ENCODE assay signal across 32 cellular contexts in the genomic region with DNA sequence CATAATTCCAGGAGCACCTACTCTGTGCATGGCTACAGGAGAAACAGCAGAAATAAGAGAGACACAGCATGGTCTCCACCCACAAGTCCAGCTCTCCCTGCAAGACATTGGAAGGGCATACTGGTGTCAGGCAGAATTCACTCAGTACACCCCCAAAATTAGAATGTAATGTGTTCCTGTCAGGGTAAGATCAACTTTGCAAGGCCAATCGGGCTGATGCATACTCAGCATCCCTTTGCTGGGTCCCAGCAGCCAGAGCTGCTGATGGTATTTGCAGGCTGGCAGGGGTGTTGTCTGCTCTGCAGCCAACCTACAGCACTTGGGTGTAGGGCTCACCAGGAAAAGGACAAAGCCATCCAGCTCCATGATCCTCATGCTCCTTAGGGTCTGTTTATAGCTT.
"Had no signal": no experiment of that assay in that cellular context is flagged by ENCODE, and none has a peak within 500 bp of the region (broad histone marks: within the 10 kb centered on the region; RNA-seq: fewer than 3 reads in every experiment).

No MANE protein-coding gene starts in this region.

- H3K36me3 ChIP-seq: adrenal gland, ascending aorta, brain microvascular endothelial cell, breast epithelium, cardiac muscle cell had no signal

- FAIRE-seq: bronchial epithelial cell had no signal

- ATAC-seq: activated naive CD4-positive, alpha-beta T cell treated with anti-CD3 and anti-CD28 coated beads, Interleukin-2, amount 50 U/mL, for 72 hours; activated naive CD8-positive, alpha-beta T cell treated with anti-CD3 and anti-CD28 coated beads, Interleukin-2, amount 50 U/mL, for 24 hours; activated T-cell treated with anti-CD3 and anti-CD28 coated beads, Interleukin-2, amount 50 U/mL, for 4 hours; activated T-cell treated with anti-CD3 and anti-CD28 coated beads, Interleukin-2, amount 50 U/mL, for 72 hours; activated T-helper 17 cell treated with anti-CD3 and anti-CD28 coated beads, Interleukin-2, amount 50 U/mL, for 72 hours; body of pancreas had no signal

- H3K27ac ChIP-seq: adrenal gland, ascending aorta, body of pancreas, brain microvascular endothelial cell, breast epithelium, cardiac muscle cell had no signal

- H3K27me3 ChIP-seq: adrenal gland, ascending aorta, body of pancreas, brain microvascular endothelial cell, breast epithelium, cardiac muscle cell had no signal

- H3K4me1 ChIP-seq: adrenal gland, ascending aorta, body of pancreas, breast epithelium had no signal

- DNase-seq: activated effector memory CD4-positive, alpha-beta T cell treated with anti-CD3 and anti-CD28 coated beads, Interleukin-2, amount 50 U/mL, for 16 hours; activated effector memory CD4-positive, alpha-beta T cell treated with Interleukin-2 at 50 U/mL for 16 hours; activated gamma-delta T cell; activated gamma-delta T cell treated with Interleukin-2 at 50 U/mL for 16 hours; activated naive CD4-positive, alpha-beta T cell; activated naive CD4-positive, alpha-beta T cell treated with anti-CD3 and anti-CD28 coated beads for 36 hours; activated naive CD4-positive, alpha-beta T cell treated with anti-CD3 and anti-CD28 coated beads, Interleukin-2, amount 10 ng/mL, durations not matched to agents 7 days and 5 days; activated naive CD4-positive, alpha-beta T cell treated with anti-CD3 and anti-CD28 coated beads, Interleukin-2, amount 50 U/mL, for 16 hours; activated naive CD4-positive, alpha-beta T cell treated with Interleukin-2 at 50 U/mL for 16 hours; activated naive CD8-positive, alpha-beta T cell treated with anti-CD3 and anti-CD28 coated beads for 36 hours; activated naive CD8-positive, alpha-beta T cell treated with anti-CD3 and anti-CD28 coated beads, Interleukin-2, amount 10 ng/mL, durations not matched to agents 7 days and 5 days; activated naive CD8-positive, alpha-beta T cell treated with anti-CD3 and anti-CD28 coated beads, Interleukin-2, amount 50 U/mL, for 24 hours; activated T-cell treated with anti-CD3 and anti-CD28 coated beads, Interleukin-2, amount 50 U/mL, for 1 hour; activated T-cell treated with anti-CD3 and anti-CD28 coated beads, Interleukin-2, amount 50 U/mL, for 24 hours; activated T-cell treated with anti-CD3 and anti-CD28 coated beads, Interleukin-2, amount 50 U/mL, for 4 hours; activated T-cell treated with anti-CD3 and anti-CD28 coated beads, Interleukin-2, amount 50 U/mL, for 48 hours; activated T-cell treated with anti-CD3 and anti-CD28 coated beads, Interleukin-2, amount 50 U/mL, for 72 hours; adrenal gland; amniotic stem cell; amygdala; aorta; body of pancreas; brain microvascular endothelial cell; caudate nucleus; central memory CD4-positive, alpha-beta T cell; cerebellar nuclear complex had no signal

- H3K9me3 ChIP-seq: adrenal gland, ascending aorta, body of pancreas had no signal

- H3K4me3 ChIP-seq: adrenal gland, ascending aorta, body of pancreas, breast epithelium, cardiac muscle cell had no signal
